1 cellular context compared by ENCODE assay signal in the genomic region with DNA sequence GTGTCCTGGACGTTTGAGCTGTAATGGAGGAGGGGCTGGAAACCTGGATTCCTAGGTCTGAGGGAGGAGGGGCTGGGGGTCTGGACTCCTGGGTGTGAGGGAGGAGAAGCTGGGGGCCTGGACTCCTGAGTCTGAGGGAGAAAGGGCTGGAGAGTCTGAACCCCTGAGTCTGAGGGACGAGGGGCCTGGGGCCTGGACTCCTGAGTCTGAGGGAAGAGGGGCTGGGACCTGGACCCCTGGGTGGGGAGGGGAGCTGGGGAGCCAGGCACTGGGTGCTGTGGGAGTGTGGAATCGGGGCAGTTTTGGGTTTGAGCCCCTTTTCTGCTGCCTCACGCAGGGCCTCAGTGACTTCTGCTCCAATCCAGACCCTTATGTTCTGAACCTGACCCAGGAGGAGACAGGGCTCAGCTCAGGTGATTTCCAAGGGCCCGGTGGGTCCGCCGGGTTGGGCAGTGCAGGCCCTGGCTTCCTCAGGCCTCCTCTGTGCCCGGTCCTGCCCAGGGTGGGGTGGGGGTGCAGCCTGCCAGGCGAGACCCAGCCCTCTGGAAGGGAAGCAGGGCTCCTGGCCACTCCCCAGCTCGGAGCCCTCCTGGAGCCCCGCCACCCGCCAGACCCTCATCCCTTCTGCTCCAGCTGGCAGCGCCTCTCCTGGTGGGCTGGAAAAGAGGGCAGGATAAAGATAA.
TF ChIP-seq lines count a peak whose summit lies in the region.

No MANE protein-coding gene starts in this region.

TF ChIP-seq in HCT116, 20 proteins besides CTCF, POLR2A, EP300 and RAD21 (continued from another document):
- TF ChIP-seq, protein P1, sequence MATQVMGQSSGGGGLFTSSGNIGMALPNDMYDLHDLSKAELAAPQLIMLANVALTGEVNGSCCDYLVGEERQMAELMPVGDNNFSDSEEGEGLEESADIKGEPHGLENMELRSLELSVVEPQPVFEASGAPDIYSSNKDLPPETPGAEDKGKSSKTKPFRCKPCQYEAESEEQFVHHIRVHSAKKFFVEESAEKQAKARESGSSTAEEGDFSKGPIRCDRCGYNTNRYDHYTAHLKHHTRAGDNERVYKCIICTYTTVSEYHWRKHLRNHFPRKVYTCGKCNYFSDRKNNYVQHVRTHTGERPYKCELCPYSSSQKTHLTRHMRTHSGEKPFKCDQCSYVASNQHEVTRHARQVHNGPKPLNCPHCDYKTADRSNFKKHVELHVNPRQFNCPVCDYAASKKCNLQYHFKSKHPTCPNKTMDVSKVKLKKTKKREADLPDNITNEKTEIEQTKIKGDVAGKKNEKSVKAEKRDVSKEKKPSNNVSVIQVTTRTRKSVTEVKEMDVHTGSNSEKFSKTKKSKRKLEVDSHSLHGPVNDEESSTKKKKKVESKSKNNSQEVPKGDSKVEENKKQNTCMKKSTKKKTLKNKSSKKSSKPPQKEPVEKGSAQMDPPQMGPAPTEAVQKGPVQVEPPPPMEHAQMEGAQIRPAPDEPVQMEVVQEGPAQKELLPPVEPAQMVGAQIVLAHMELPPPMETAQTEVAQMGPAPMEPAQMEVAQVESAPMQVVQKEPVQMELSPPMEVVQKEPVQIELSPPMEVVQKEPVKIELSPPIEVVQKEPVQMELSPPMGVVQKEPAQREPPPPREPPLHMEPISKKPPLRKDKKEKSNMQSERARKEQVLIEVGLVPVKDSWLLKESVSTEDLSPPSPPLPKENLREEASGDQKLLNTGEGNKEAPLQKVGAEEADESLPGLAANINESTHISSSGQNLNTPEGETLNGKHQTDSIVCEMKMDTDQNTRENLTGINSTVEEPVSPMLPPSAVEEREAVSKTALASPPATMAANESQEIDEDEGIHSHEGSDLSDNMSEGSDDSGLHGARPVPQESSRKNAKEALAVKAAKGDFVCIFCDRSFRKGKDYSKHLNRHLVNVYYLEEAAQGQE (IDR thresholded peaks at IDR 0.05; ENCODE audit: low read depth), result no peak
- TF ChIP-seq EZH2phosphoT487 (IDR thresholded peaks at IDR 0.05; ENCODE audit: borderline replicate concordance) (no peak), YY1 (IDR thresholded peaks at IDR 0.05; ENCODE audit: extremely low read depth, insufficient replicate concordance, low read depth, low read length) (no peak), CBX3 (IDR thresholded peaks at IDR 0.05; ENCODE audit: low read depth) (no peak), ELF1 (IDR thresholded peaks at IDR 0.05; ENCODE audit: borderline replicate concordance, low read depth) (no peak)
